ENCODE assay signal across 8 cellular contexts in the genomic region with DNA sequence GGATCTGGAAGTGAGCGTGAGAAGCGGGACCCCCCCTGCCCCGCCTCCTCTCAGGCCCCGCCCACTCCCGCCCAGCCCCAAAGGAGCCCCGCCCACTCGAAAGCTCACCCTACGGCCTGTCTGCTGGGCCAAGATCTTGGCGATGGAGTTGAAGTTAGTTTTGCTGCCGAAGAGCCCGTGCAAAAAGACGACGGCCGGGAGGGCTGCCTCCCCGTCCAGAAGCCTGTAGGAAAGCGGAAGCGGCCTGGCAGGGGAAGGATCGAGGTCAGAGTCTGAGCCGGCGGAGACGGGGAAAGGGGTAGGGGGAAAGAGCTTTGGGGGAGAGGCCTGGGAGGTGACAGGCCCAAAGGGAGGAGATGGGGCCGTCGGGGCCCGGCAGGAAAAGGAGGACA. TPM values are rescaled to one million over a fixed set of nuclear protein-coding genes. Genes with fewer than 3 reads are reported as not detected.
DNase-seq lines count a peak whose midpoint lies in the region; ATAC-seq, FAIRE-seq and TF ChIP-seq lines count a peak whose summit lies in the region.

No MANE protein-coding gene starts in this region.

- peak overlapping the region; percentile 98 for H3K4me2 ChIP-seq in astrocyte (ENCODE audit: low read length)

- peak overlapping the region; percentile 84; the same call in 1 of the 2 replicates for H3K9ac ChIP-seq in HUES48 (ENCODE audit: low read depth, low read length)
- peak overlapping the region; percentile 86 for H3K9ac ChIP-seq in astrocyte (ENCODE audit: low read length)
- peak overlapping the region; percentile 87 for H3K9ac ChIP-seq in rectal smooth muscle tissue (ENCODE audit: low read length)

- peak overlapping the region; percentile 87 for H3K27ac Mint-ChIP-seq in astrocyte (ENCODE audit: unreplicated experiment)

- H3K27me3 ChIP-seq in HUES48 (ENCODE audit: control insufficient read depth, insufficient read depth, low read length) (peaks cover 9% of the 10 kb centered on the region), astrocyte (ENCODE audit: insufficient read depth, low read length) (no peaks in the 10 kb centered on the region), rectal smooth muscle tissue (ENCODE audit: control insufficient read depth, insufficient read depth, low read length) (no peaks in the 10 kb centered on the region)

- peaks cover 33% of the 10 kb centered on the region for H3K4me1 ChIP-seq in HUES48 (ENCODE audit: control insufficient read depth, insufficient read depth, low read length)
- H3K4me1 ChIP-seq in astrocyte (ENCODE audit: insufficient read depth, low read length): peaks cover 16% of the 10 kb centered on the region
- H3K4me1 ChIP-seq in rectal smooth muscle tissue (ENCODE audit: control insufficient read depth, insufficient read depth, low read length): peaks cover 5% of the 10 kb centered on the region

- H3K79me2 ChIP-seq in astrocyte (ENCODE audit: insufficient read depth, low read length): peaks cover 7% of the 10 kb centered on the region

- H3K9me3 Mint-ChIP-seq in astrocyte (ENCODE audit: unreplicated experiment): no peaks in the 10 kb centered on the region

- peaks cover 5% of the 10 kb centered on the region for H3K4me1 Mint-ChIP-seq in astrocyte (ENCODE audit: low read depth, unreplicated experiment)

- DNase-seq in SKM-1 (lab: John Stamatoyannopoulos, UW; ENCODE audit: unreplicated experiment) (peak; percentile 65), SKM-1 treated with dmso at 0.1 percent for 144 hours (lab: John Stamatoyannopoulos, UW; ENCODE audit: unreplicated experiment) (no peak), SW480 (ENCODE audit: low spot score) (peak; percentile 69), astrocyte (ENCODE audit: low read depth) (peak; percentile 17), hepatic stellate cell (ENCODE audit: low spot score) (peak; percentile 86)

- peaks cover 22% of the 10 kb centered on the region for H3K36me3 ChIP-seq in HUES48 (ENCODE audit: control insufficient read depth, insufficient read depth, low read length)
- H3K36me3 ChIP-seq in astrocyte (ENCODE audit: insufficient read depth, low read length): no peaks in the 10 kb centered on the region
- H3K36me3 ChIP-seq in rectal smooth muscle tissue (ENCODE audit: control insufficient read depth, insufficient read depth, low read length): peaks cover 17% of the 10 kb centered on the region

- no peaks in the 10 kb centered on the region for H3K36me3 Mint-ChIP-seq in astrocyte (ENCODE audit: low read depth, unreplicated experiment)

- peak overlapping the region; percentile 93 for H2AFZ ChIP-seq in astrocyte (ENCODE audit: low read depth, low read length)

- peaks cover 2% of the 10 kb centered on the region for H3K27me3 Mint-ChIP-seq in astrocyte (ENCODE audit: low read depth, unreplicated experiment)

- no peak for ATAC-seq in HG02973 (IDR thresholded peaks at IDR 0.05; ENCODE audit: unreplicated experiment)

- peaks cover 8% of the 10 kb centered on the region for H4K20me1 ChIP-seq in astrocyte (ENCODE audit: insufficient read depth, low read length)

- no peak for TF ChIP-seq CTCF in astrocyte (IDR thresholded peaks at IDR 0.05; ENCODE audit: insufficient read depth, low read depth, low read length)

- H3K9me3 ChIP-seq in HUES48 (ENCODE audit: control insufficient read depth, insufficient read depth, low read length) (no peaks in the 10 kb centered on the region), astrocyte (ENCODE audit: insufficient read depth, low read depth, low read length) (no peaks in the 10 kb centered on the region)

- FAIRE-seq in astrocyte (lab: Jason Lieb, UNC): no peak

- H3K27ac ChIP-seq in HUES48 (ENCODE audit: low read depth, low read length) (peak overlapping the region; percentile 89), astrocyte (ENCODE audit: low read depth, low read length) (peak overlapping the region; percentile 62), rectal smooth muscle tissue (ENCODE audit: low read depth, low read length) (peak overlapping the region; percentile 75)

- peak overlapping the region; percentile 92 for H3K4me3 Mint-ChIP-seq in astrocyte (ENCODE audit: unreplicated experiment)

- H3K4me3 ChIP-seq in HUES48 (ENCODE audit: low read depth, low read length) (peak overlapping the region; percentile 96), astrocyte (ENCODE audit: insufficient read depth, low read depth, low read length) (peak overlapping the region; percentile 76), rectal smooth muscle tissue (ENCODE audit: low read length) (peak overlapping the region; percentile 91)

RNA-seq across cellular contexts. Expression of a gene that starts 0.4 kb away (rescaled TPM):
- total RNA-seq in astrocyte: 9.3 and 10.8 TPM in 2 replicates

RNA-seq across cellular contexts. Expression of a gene that starts 18.7 kb away (rescaled TPM):
- total RNA-seq in astrocyte: 15.0 and 19.7 TPM in 2 replicates

RNA-seq across cellular contexts. Expression of a gene that starts 31.9 kb away (rescaled TPM):
- total RNA-seq in astrocyte: 0.68 TPM in 1 of 2 replicates, not detected in the other

RNA-seq across cellular contexts. Expression of a gene that starts 54.8 kb away (rescaled TPM):
- total RNA-seq in astrocyte: 68.3 and 73.1 TPM in 2 replicates

RNA-seq across cellular contexts. Expression of a gene that starts 55.0 kb away (rescaled TPM):
- 10.5 and 11.0 TPM in 2 replicates for total RNA-seq in astrocyte
